10 cellular contexts compared by ENCODE assay signal in genomic region chr17:68491864-68492263, GRCh38. TPM values are rescaled to one million over a fixed set of nuclear protein-coding genes. Genes with fewer than 3 reads are reported as not detected.
DNase-seq lines count a peak whose midpoint lies in the region; ATAC-seq lines count a peak whose summit lies in the region.
"Had no signal": no experiment of that assay in that cellular context is flagged by ENCODE, and none has a peak within 500 bp of the region (broad histone marks: within the 10 kb centered on the region; RNA-seq: fewer than 3 reads in every experiment).

No MANE protein-coding gene starts in this region.

- H3K27me3 ChIP-seq in subcutaneous abdominal adipose tissue (ENCODE audit: control insufficient read depth in 5 of 5, insufficient read depth in 4 of 5, low read length in 5 of 5) (no peaks in the 10 kb centered on the region), HAP-1 (ENCODE audit: low read depth) (no peaks in the 10 kb centered on the region)

- ATAC-seq in left lobe of liver: peak; percentile 37

- H3K4me1 ChIP-seq in subcutaneous abdominal adipose tissue (ENCODE audit: control insufficient read depth in 5 of 5, insufficient read depth in 5 of 5, low read length in 5 of 5) (peaks cover 4 to 42% (median 35%) of the 10 kb centered on the region in 5 donors), HAP-1 (no peaks in the 10 kb centered on the region)

- peak; percentile 14 for DNase-seq in NCI-H1105 treated with DMSO at 0.1 percent for 48 hours (lab: John Stamatoyannopoulos, UW)
- no peak for DNase-seq in NCI-H1105 (lab: John Stamatoyannopoulos, UW)
- peak; percentile 78 for DNase-seq in amniotic epithelial cell (ENCODE audit: low read depth)
- no peak for DNase-seq in left lobe of liver (ENCODE audit: low spot score)
- no peak for DNase-seq in HAP-1 (ENCODE audit: low spot score in 2 of 2)
- no peak for DNase-seq in stimulated activated CD4-positive, alpha-beta T cell treated with anti-CD3 and anti-CD28 coated beads, Interleukin-4, amount 100 ng/mL, for 4 hours
- no peak for DNase-seq in SK-N-DZ (ENCODE audit: low spot score)
- DNase-seq: 8988T, NCI-H2081 treated with DMSO at 0.1 percent for 48 hours had no signal

- H3K4me3 ChIP-seq in subcutaneous abdominal adipose tissue (ENCODE audit: low read depth in 1 of 5, low read length in 5 of 5) (peak overlapping the region in 1 of 5 donors; percentile 17), HAP-1 (no peak overlapping the region)

- H3K36me3 ChIP-seq in subcutaneous abdominal adipose tissue (ENCODE audit: control insufficient read depth in 5 of 5, insufficient read depth in 5 of 5, low read length in 5 of 5) (no peaks in the 10 kb centered on the region), HAP-1 (replicated peaks) (no peaks in the 10 kb centered on the region)

- H3K9me3 ChIP-seq in subcutaneous abdominal adipose tissue (ENCODE audit: control insufficient read depth in 5 of 5, low read length in 5 of 5) (no peaks in the 10 kb centered on the region), HAP-1 (no peaks in the 10 kb centered on the region)

- peak overlapping the region in 1 of 5 donors; percentile 63 for H3K9ac ChIP-seq in subcutaneous abdominal adipose tissue (ENCODE audit: low read length in 5 of 5)

- H3K27ac ChIP-seq in subcutaneous abdominal adipose tissue (ENCODE audit: low read depth, low read length): peak overlapping the region; percentile 41

- in situ Hi-C loops in HAP-1 (cut with MboI; ENCODE audit: low sequenced_read_pairs): no loop called here

RNA-seq across cellular contexts. Expression of gene PRKAR1A, which starts 20.4 kb away (rescaled TPM):
- 116 TPM for total RNA-seq in left lobe of liver
- 143 and 210 TPM in 2 replicates for polyA plus RNA-seq in SK-N-DZ (2014; cell fraction: cytosol; rRNA removed)
- polyA plus RNA-seq in SK-N-DZ (2014; cell fraction: nucleus; rRNA removed): 79.6 and 90.5 TPM in 2 replicates

RNA-seq across cellular contexts. Expression of gene WIPI1, which starts 34.6 kb away (rescaled TPM):
- 24.9 TPM for total RNA-seq in left lobe of liver
- 3.7 and 4.7 TPM in 2 replicates for polyA plus RNA-seq in SK-N-DZ (2014; cell fraction: cytosol; rRNA removed)
- 1.4 and 7.6 TPM in 2 replicates for polyA plus RNA-seq in SK-N-DZ (2014; cell fraction: nucleus; rRNA removed)

Comparison
In these comparisons a context has a peak if more than half of its experiments do, and no peak if none do; other contexts are left out.
1. DNase-seq: peak in NCI-H1105 treated with DMSO at 0.1 percent for 48 hours (single experiment) and amniotic epithelial cell (single experiment); none in NCI-H1105 (single experiment), left lobe of liver (single experiment), HAP-1 (0 of 2), stimulated activated CD4-positive, alpha-beta T cell treated with anti-CD3 and anti-CD28 coated beads, Interleukin-4, amount 100 ng/mL, for 4 hours (0 of 2) and SK-N-DZ (single experiment).